21 cellular contexts compared by ENCODE assay signal in the genomic region with DNA sequence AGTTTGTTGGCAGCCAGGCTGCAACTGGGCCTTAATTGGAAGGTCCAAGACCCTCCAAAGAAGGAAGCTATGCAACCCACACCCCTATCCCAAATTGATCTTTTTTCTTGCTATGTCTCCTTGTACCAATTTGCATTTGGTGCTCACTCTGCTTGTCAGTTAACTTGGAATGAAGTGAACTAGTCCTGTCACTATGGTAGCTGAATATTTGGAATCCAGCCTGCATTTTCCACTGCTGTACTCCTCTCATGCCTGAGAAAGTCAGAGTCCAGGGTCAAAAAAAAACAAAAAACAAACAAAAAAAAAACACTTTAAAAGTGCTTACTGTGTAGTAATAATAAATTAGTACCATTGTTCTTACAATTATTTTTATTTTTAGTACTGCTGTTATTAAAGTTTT.
"Had no signal": no experiment of that assay in that cellular context is flagged by ENCODE, and none has a peak within 500 bp of the region (broad histone marks: within the 10 kb centered on the region; RNA-seq: fewer than 3 reads in every experiment).

No MANE protein-coding gene starts in this region.

- ATAC-seq: naive thymus-derived CD8-positive, alpha-beta T cell; natural killer cell; natural killer cell treated with Interleukin-12 subunit alpha and Interleukin-12 subunit beta and Interleukin-15 and Interleukin-18, amount 100 ng/mL, for 72 hours; pancreas; psoas muscle; right lobe of liver; sciatic nerve had no signal

- FAIRE-seq: pancreas, small intestine had no signal

- DNase-seq: naive thymus-derived CD8-positive, alpha-beta T cell; natural killer cell; nephron progenitor cell; nucleus accumbens; occipital lobe; ovary; pancreas; posterior cingulate gyrus; psoas muscle; retina; right cardiac atrium; right lobe of liver; sigmoid colon; small intestine; spleen; stimulated activated CD4-positive, alpha-beta T cell treated with anti-CD3 and anti-CD28 coated beads, Interleukin-12 subunit alpha, Interleukin-12 subunit beta, amount 100 ng/mL, for 4 hours; stimulated activated CD4-positive, alpha-beta T cell treated with anti-CD3 and anti-CD28 coated beads, Interleukin-15, amount 100 ng/mL, for 24 hours; stimulated activated CD4-positive, alpha-beta T cell treated with anti-CD3 and anti-CD28 coated beads, Interleukin-1b, Interleukin-23, amount 100 ng/mL, for 48 hours; stimulated activated CD4-positive, alpha-beta T cell treated with anti-CD3 and anti-CD28 coated beads, Interleukin-2, amount 100 ng/mL, for 24 hours had no signal
